8 cellular contexts compared by ENCODE assay signal in the genomic region with DNA sequence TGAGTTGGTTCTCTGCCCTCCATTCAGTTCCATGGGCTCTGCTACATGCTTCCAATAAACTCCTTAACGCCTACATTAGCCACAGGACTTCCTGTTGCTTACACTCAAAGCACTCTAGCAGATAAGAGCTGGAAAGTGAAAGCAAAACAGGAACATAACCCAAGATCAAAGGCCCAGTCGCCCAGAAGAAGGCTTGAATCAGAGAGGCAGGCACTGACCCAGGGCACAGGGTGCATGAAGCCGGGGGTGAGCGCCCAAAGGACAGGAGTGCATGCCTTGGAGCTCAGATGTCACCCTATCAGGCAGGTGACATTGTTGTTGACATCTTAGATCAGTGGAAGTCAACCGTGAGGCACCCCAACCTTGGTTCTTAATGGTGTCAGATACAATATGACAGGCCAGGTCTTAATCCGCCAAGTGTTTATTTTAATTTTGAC.
DNase-seq lines count a peak whose midpoint lies in the region; ATAC-seq lines count a peak whose summit lies in the region.

No MANE protein-coding gene starts in this region.

- intact Hi-C loops in posterior vena cava (cut with DNase I), result no loop called here

- DNase-seq in DMS79 treated with DMSO at 0.1 percent for 48 hours (lab: John Stamatoyannopoulos, UW) (peak; percentile 59), Kasumi-1 (lab: John Stamatoyannopoulos, UW) (peak; percentile 92), posterior vena cava (ENCODE audit: low spot score) (no peak), GOT3 (lab: John Stamatoyannopoulos, UW) (no peak)
- peak; percentile 41 to 52 for DNase-seq in activated CD4-positive, alpha-beta T cell treated with anti-CD3 and anti-CD28 coated beads for 4 hours
- peak; percentile 26 for DNase-seq in stimulated activated naive CD4-positive, alpha-beta T cell treated with Interleukin-2 at 50 U/mL for 16 hours (lab: John Stamatoyannopoulos, UW)

- ATAC-seq in GM21526 (IDR thresholded peaks at IDR 0.05; ENCODE audit: low FRiP score, unreplicated experiment), result peak; percentile 67
- peak; percentile 22 for ATAC-seq in esophagus mucosa

Comparison
In these comparisons a context has a peak if more than half of its experiments do, and no peak if none do; other contexts are left out.
1. DNase-seq: peak in DMS79 treated with DMSO at 0.1 percent for 48 hours (single experiment), Kasumi-1 (2 of 2), activated CD4-positive, alpha-beta T cell treated with anti-CD3 and anti-CD28 coated beads for 4 hours (2 of 2) and stimulated activated naive CD4-positive, alpha-beta T cell treated with Interleukin-2 at 50 U/mL for 16 hours (single experiment); none in posterior vena cava (single experiment) and GOT3 (single experiment).